Comparison of ENCODE assay signal across 22 cellular contexts in genomic region chr12:96486751-96487150, GRCh38. TPM values are rescaled to one million over a fixed set of nuclear protein-coding genes. Genes with fewer than 3 reads are reported as not detected.
DNase-seq lines count a peak whose midpoint lies in the region; ATAC-seq and TF ChIP-seq lines count a peak whose summit lies in the region.
"Had no signal": no experiment of that assay in that cellular context is flagged by ENCODE, and none has a peak within 500 bp of the region (broad histone marks: within the 10 kb centered on the region; RNA-seq: fewer than 3 reads in every experiment).

No MANE protein-coding gene starts in this region.

- H2AFZ ChIP-seq in PC-3 (ENCODE audit: low read length): peak overlapping the region; percentile 44; the same call in 1 of the 2 replicates
- H2AFZ ChIP-seq in mesenchymal stem cell (ENCODE audit: low read depth, low read length): no peak overlapping the region

- H2AK5ac ChIP-seq in mesenchymal stem cell (ENCODE audit: low read length, severe bottlenecking): no peak overlapping the region

- no peaks in the 10 kb centered on the region for H3K79me2 ChIP-seq in PC-3 (ENCODE audit: low read length)

- no peak overlapping the region for H3K14ac ChIP-seq in mesenchymal stem cell (ENCODE audit: low read length in 2 of 2)

- no peak overlapping the region for H2BK5ac ChIP-seq in mesenchymal stem cell (ENCODE audit: low read depth, low read length, poor library complexity, severe bottlenecking)

- DNase-seq in AG04450 (ENCODE audit: low read depth, low spot score) (no peak), PC-3 (no peak), brain microvascular endothelial cell (no peak), mesenchymal stem cell (no peak), SKM-1 treated with dmso at 0.1 percent for 144 hours (lab: John Stamatoyannopoulos, UW; ENCODE audit: unreplicated experiment) (no peak), KBM-7 (no peak), GF-D8 (lab: John Stamatoyannopoulos, UW) (no peak)
- DNase-seq: Caco-2; CD4-positive, alpha-beta memory T cell; DMS 273 treated with DMSO at 0.1 percent for 48 hours; DND-41; MM.1S; NCI-H1048; NCI-H1417 treated with DMSO at 0.1 percent for 48 hours; NCI-H187; NCI-H446; NCI-H526 treated with DMSO at 0.1 percent for 48 hours; OCI-M1; RPMI8226; SIG-M5 had no signal

- no peaks in the 10 kb centered on the region for H4K20me1 ChIP-seq in PC-3 (ENCODE audit: low read length)
- H4K20me1 ChIP-seq: BLaER1 treated with 17β-estradiol and CSF1 and Interleukin-3, amounts not matched to agents 10 nM and 100 nM had no signal

- H3K4me2 ChIP-seq in PC-3 (ENCODE audit: low read length) (peak overlapping the region; percentile 77), mesenchymal stem cell (ENCODE audit: low read length, poor library complexity, severe bottlenecking) (no peak overlapping the region)
- H3K4me2 ChIP-seq: BLaER1 treated with 17β-estradiol and CSF1 and Interleukin-3, amounts not matched to agents 10 nM and 100 nM had no signal

- H4K91ac ChIP-seq in mesenchymal stem cell (ENCODE audit: low read length): no peak overlapping the region

- H3K4me3 ChIP-seq in AG04450 (ENCODE audit: low read depth, low read length) (no peak overlapping the region), PC-3 (ENCODE audit: low read length) (peak overlapping the region; percentile 51; the same call in 1 of the 2 replicates), brain microvascular endothelial cell (ENCODE audit: low read depth, low read length) (no peak overlapping the region), mesenchymal stem cell (ENCODE audit: insufficient read depth in 1 of 2, low read depth in 1 of 2, low read length in 2 of 2) (no peak overlapping the region), gastroesophageal sphincter (no peak overlapping the region)
- H3K4me3 ChIP-seq: BLaER1 treated with 17β-estradiol and CSF1 and Interleukin-3, amounts not matched to agents 10 nM and 100 nM had no signal

- H3K4me1 ChIP-seq in PC-3 (ENCODE audit: insufficient read depth, low read length): peaks cover 46% of the 10 kb centered on the region
- H3K4me1 ChIP-seq in mesenchymal stem cell (ENCODE audit: control insufficient read depth, insufficient read depth, low read depth, low read length): peaks cover 5% of the 10 kb centered on the region
- peaks cover 0 to 12% (median 0%) of the 10 kb centered on the region in 3 donors for H3K4me1 ChIP-seq in gastroesophageal sphincter
- H3K4me1 ChIP-seq: Caco-2 had no signal

- H4K8ac ChIP-seq in mesenchymal stem cell (ENCODE audit: low read length): no peak overlapping the region

- WGBS in mesenchymal stem cell: 94% methylated on average over 7 of the region's 7 CpGs
- WGBS in gastroesophageal sphincter (ENCODE audit: low coverage in 1 of 2), 2 donors: 92 to 96% methylated on average over 6 to 7 of the region's 7 CpGs

- no peak overlapping the region for H3K23ac ChIP-seq in mesenchymal stem cell (ENCODE audit: low read length in 2 of 2)

- H3K79me1 ChIP-seq in mesenchymal stem cell (replicated peaks; ENCODE audit: low read length, poor library complexity, severe bottlenecking): peaks cover 2% of the 10 kb centered on the region

- peak overlapping the region in 1 of 2 experiments; percentile 26 for H3K4ac ChIP-seq in mesenchymal stem cell (ENCODE audit: low read depth in 1 of 2, low read length in 2 of 2)

- ATAC-seq in PC-3 (no peak), gastroesophageal sphincter (no peak)

- H3K9ac ChIP-seq in PC-3 (ENCODE audit: low read length) (peak overlapping the region; percentile 27; the same call in 1 of the 2 replicates), mesenchymal stem cell (ENCODE audit: low read length) (peak overlapping the region; percentile 99)
- H3K9ac ChIP-seq: BLaER1 treated with 17β-estradiol and CSF1 and Interleukin-3, amounts not matched to agents 10 nM and 100 nM had no signal

- intact Hi-C loops in PC-3 (cut with micrococcal nuclease): loop anchor here (1.0 to 2.0 kb wide), 3 partner anchors 20 to 62 kb away; no protein-coding TSS in a partner anchor

- in situ Hi-C loops in brain microvascular endothelial cell (cut with HindIII; ENCODE audit: low pct_ligation_motif_present, low sequenced_read_pairs) (no loop called here), KBM-7 (cut with MboI; ENCODE audit: low pct_unique_long_range_greater_than_20kb, low sequenced_read_pairs) (no loop called here)

- peaks cover 4% of the 10 kb centered on the region for H3F3A ChIP-seq in PC-3 (ENCODE audit: low read length, unreplicated experiment)

- H3K27me3 ChIP-seq in AG04450 (ENCODE audit: control insufficient read depth, insufficient read depth, low read length) (no peaks in the 10 kb centered on the region), PC-3 (ENCODE audit: low read length) (no peaks in the 10 kb centered on the region), brain microvascular endothelial cell (replicated peaks) (no peaks in the 10 kb centered on the region), mesenchymal stem cell (ENCODE audit: control insufficient read depth in 1 of 2, insufficient read depth in 1 of 2, low read length in 2 of 2) (no peaks in the 10 kb centered on the region), gastroesophageal sphincter (no peaks in the 10 kb centered on the region)

- no peak overlapping the region for H2BK12ac ChIP-seq in mesenchymal stem cell (ENCODE audit: low read length in 2 of 2)

- TF ChIP-seq CTCF in AG04450 (IDR thresholded peaks at IDR 0.05; ENCODE audit: low read depth, low read length) (no peak), PC-3 (conservative IDR thresholded peaks at IDR 0.05; ENCODE audit: low read depth, low read length) (no peak), brain microvascular endothelial cell (IDR thresholded peaks at IDR 0.05; ENCODE audit: low read depth, low read length, missing control alignments) (no peak), gastroesophageal sphincter (IDR thresholded peaks at IDR 0.05) (no peak)

- no peaks in the 10 kb centered on the region for H3K9me2 ChIP-seq in PC-3 (replicated peaks; ENCODE audit: low read length)

- no TSS peak for BruUV-seq in PC-3 (replicated peaks; lab: Mats Ljungman, UMichigan)

- no peak overlapping the region for H2BK15ac ChIP-seq in mesenchymal stem cell (ENCODE audit: low read depth, poor library complexity, severe bottlenecking)

- no peak overlapping the region for H3K18ac ChIP-seq in mesenchymal stem cell (ENCODE audit: low read depth in 1 of 2, low read length in 2 of 2)

- CTCF ChIA-PET in AG04450 (lab: Charles Lee) (interaction anchor here (0.6 to 1.9 kb wide), 7 partner anchors 8 to 87 kb away, joined by 3 to 9 read pairs (median 3); partner anchors contain the start of gene CDK17), PC-3 (lab: Charles Lee) (interaction anchor here (0.5 to 1.2 kb wide), 2 partner anchors 60 to 86 kb away, joined by 3 read pairs; partner anchors contain the start of gene CDK17)

- TF ChIP-seq EP300 in gastroesophageal sphincter (IDR thresholded peaks at IDR 0.05): no peak

- TF ChIP-seq POLR2A in gastroesophageal sphincter (IDR thresholded peaks at IDR 0.05): no peak

- peak overlapping the region; percentile 41 for H3K27ac ChIP-seq in AG04450 (ENCODE audit: low read depth, low read length)
- peak overlapping the region; percentile 84 for H3K27ac ChIP-seq in PC-3 (ENCODE audit: low read length)
- peak overlapping the region; percentile 74 for H3K27ac ChIP-seq in brain microvascular endothelial cell
- H3K27ac ChIP-seq in mesenchymal stem cell (ENCODE audit: low read length, poor library complexity, severe bottlenecking): peak overlapping the region; percentile 25
- no peak overlapping the region for H3K27ac ChIP-seq in gastroesophageal sphincter
- H3K27ac ChIP-seq: BLaER1 treated with 17β-estradiol and CSF1 and Interleukin-3, amounts not matched to agents 10 nM and 100 nM had no signal

- H3K9me3 ChIP-seq in AG04450 (ENCODE audit: control insufficient read depth, insufficient read depth, low read length) (no peaks in the 10 kb centered on the region; the same call in 1 of the 2 replicates), PC-3 (ENCODE audit: low read length) (no peaks in the 10 kb centered on the region), mesenchymal stem cell (ENCODE audit: control insufficient read depth, low read length) (no peaks in the 10 kb centered on the region), gastroesophageal sphincter (no peaks in the 10 kb centered on the region)
- H3K9me3 ChIP-seq: BLaER1 treated with 17β-estradiol and CSF1 and Interleukin-3, amounts not matched to agents 10 nM and 100 nM; Caco-2 had no signal

- H2BK120ac ChIP-seq in mesenchymal stem cell (ENCODE audit: low read depth, low read length): no peak overlapping the region

- H3K36me3 ChIP-seq in PC-3 (ENCODE audit: low read depth, low read length) (no peaks in the 10 kb centered on the region), brain microvascular endothelial cell (replicated peaks) (no peaks in the 10 kb centered on the region), mesenchymal stem cell (ENCODE audit: control insufficient read depth in 1 of 2, insufficient read depth in 2 of 2, low read depth in 1 of 2, low read length in 2 of 2) (no peaks in the 10 kb centered on the region), gastroesophageal sphincter (no peaks in the 10 kb centered on the region)
- H3K36me3 ChIP-seq: BLaER1 treated with 17β-estradiol and CSF1 and Interleukin-3, amounts not matched to agents 10 nM and 100 nM had no signal

- POLR2A ChIA-PET in AG04450 (lab: Yijun Ruan, JAX): no interaction called here
- POLR2A ChIA-PET in PC-3 (lab: Charles Lee; ENCODE audit: unreplicated experiment): interaction anchor here (0.5 kb wide), 1 partner anchor 54 kb away, joined by 3 read pairs; no protein-coding TSS in a partner anchor

RNA-seq across cellular contexts. Expression of gene CFAP54, which starts 2.6 kb away (rescaled TPM):
- 0.82 and 1.2 TPM in 2 replicates for polyA plus RNA-seq in AG04450 (2011; rRNA removed)
- 0.52 and 0.92 TPM in 2 replicates for polyA minus RNA-seq in AG04450 (2011; rRNA and poly(A)+ RNA removed)
- 0.77 and 1.1 TPM in 2 replicates for total RNA-seq in PC-3 (2014; rRNA removed)
- polyA plus RNA-seq in mesenchymal stem cell (2013, experiment 1 of 2): 0.88 TPM
- polyA plus RNA-seq in mesenchymal stem cell (2013, experiment 2 of 2): 0.74 TPM
- total RNA-seq in gastroesophageal sphincter: 1 to 10 TPM; 2.1 to 4.7 (median 3.6) TPM

Comparison
In these comparisons a context has a peak if more than half of its experiments do, and no peak if none do; other contexts are left out.
1. H3K27ac ChIP-seq: peak in AG04450 (single experiment), PC-3 (single experiment), brain microvascular endothelial cell (single experiment) and mesenchymal stem cell (single experiment); none in gastroesophageal sphincter (0 of 4).